ENCODE assay signal across 1 cellular context in the genomic region with DNA sequence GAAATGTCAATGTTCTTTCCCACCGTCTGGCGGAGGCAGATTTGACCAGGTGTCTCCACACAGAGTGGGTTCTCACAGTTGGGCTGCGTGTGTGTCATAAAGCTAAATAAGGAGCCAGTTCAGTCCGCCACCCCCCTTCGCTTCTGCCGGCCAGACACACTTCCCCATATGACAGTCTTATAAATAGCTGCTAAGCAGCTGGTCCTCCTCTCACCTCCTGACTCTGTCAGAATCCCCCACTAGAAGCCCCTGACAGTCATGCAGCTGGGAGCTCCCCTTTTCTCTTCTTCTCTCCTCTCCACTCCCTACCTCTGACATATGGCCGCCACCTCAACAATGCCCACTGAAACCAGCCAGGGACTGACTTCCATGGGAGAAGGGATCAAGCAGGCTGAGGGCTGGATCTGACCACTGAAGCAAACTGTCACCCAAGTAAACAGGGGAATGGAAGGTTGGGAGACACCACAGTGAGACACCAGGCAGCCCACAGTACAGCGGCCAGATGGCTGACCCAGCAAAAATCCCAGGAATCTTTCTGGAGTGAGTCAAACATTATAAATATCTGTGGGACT.
TF ChIP-seq lines count a peak whose summit lies in the region.

No MANE protein-coding gene starts in this region.

TF ChIP-seq in GM12878, 131 proteins besides CTCF, POLR2A, EP300 and RAD21 (continued from another document and continues in another):
- TF ChIP-seq REST (IDR thresholded peaks at IDR 0.05; ENCODE audit: low read depth, low read length) (no peak), SUPT20H (IDR thresholded peaks at IDR 0.05; ENCODE audit: borderline replicate concordance, control insufficient read depth, low read depth, low read length) (no peak), GATAD2B (conservative IDR thresholded peaks at IDR 0.05; ENCODE audit: low read depth) (peak; percentile 93; the same call in 1 of the 2 replicates), STAT3 (IDR thresholded peaks at IDR 0.05; ENCODE audit: low read depth, low read length) (no peak), TAF1 (IDR thresholded peaks at IDR 0.05; ENCODE audit: borderline replicate concordance, low read depth, low read length) (peak; percentile 30; the same call in 1 of the 2 replicates), SMARCA5 (IDR thresholded peaks at IDR 0.05) (no peak), EGR1 (IDR thresholded peaks at IDR 0.05; ENCODE audit: borderline replicate concordance in 1 of 2, low read depth in 2 of 2, low read length in 2 of 2) (no peak), SREBF2 (IDR thresholded peaks at IDR 0.05; ENCODE audit: low read length) (no peak), ESRRA (IDR thresholded peaks at IDR 0.05; ENCODE audit: low read length) (no peak), SUZ12 (IDR thresholded peaks at IDR 0.05; ENCODE audit: unreplicated experiment) (no peak), PAX5 (IDR thresholded peaks at IDR 0.05; ENCODE audit: borderline replicate concordance, low read depth, low read length) (peak; percentile 80; the same call in 1 of the 2 replicates), NR2F1 (conservative IDR thresholded peaks at IDR 0.05) (peak; percentile 83), ASH2L (IDR thresholded peaks at IDR 0.05; ENCODE audit: borderline replicate concordance, low read depth) (no peak), ATF7 (IDR thresholded peaks at IDR 0.05; ENCODE audit: low read depth) (peak; percentile 89), FOXK2 (IDR thresholded peaks at IDR 0.05) (no peak), SMC3 (IDR thresholded peaks at IDR 0.05; ENCODE audit: borderline replicate concordance, low read length) (no peak), BACH1 (IDR thresholded peaks at IDR 0.05; ENCODE audit: borderline replicate concordance) (peak; percentile 15; the same call in 1 of the 2 replicates), RUNX3 (IDR thresholded peaks at IDR 0.05; ENCODE audit: low read length) (peak; percentile 57), NKRF (conservative IDR thresholded peaks at IDR 0.05) (0 out of 2 replicates have a peak, but pooled peaks have one; percentile 49), ATF3 (IDR thresholded peaks at IDR 0.05; ENCODE audit: borderline replicate concordance, extremely low read depth, low read depth, low read length) (no peak), USF1 (IDR thresholded peaks at IDR 0.05; ENCODE audit: borderline replicate concordance, extremely low read length, insufficient read depth, low read depth, low read length) (no peak), NR2C1 (IDR thresholded peaks at IDR 0.05) (no peak), ZNF687 (IDR thresholded peaks at IDR 0.05) (0 out of 2 replicates have a peak, but pooled peaks have one; percentile 57), SP1 (IDR thresholded peaks at IDR 0.05; ENCODE audit: low read depth, low read length) (peak; percentile 67), MYC (IDR thresholded peaks at IDR 0.05; ENCODE audit: insufficient read depth, insufficient read length, insufficient replicate concordance, low read length, severe bottlenecking) (no peak), RAD51 (IDR thresholded peaks at IDR 0.05) (peak; percentile 74), TCF7 (IDR thresholded peaks at IDR 0.05; ENCODE audit: borderline replicate concordance) (no peak), SKIL (IDR thresholded peaks at IDR 0.05; ENCODE audit: low read depth, poor library complexity, severe bottlenecking) (peak; percentile 98), HDAC2 (IDR thresholded peaks at IDR 0.05) (no peak), RBBP5 (conservative IDR thresholded peaks at IDR 0.05) (no peak), MEF2A (IDR thresholded peaks at IDR 0.05; ENCODE audit: insufficient read depth, low read depth, low read length) (peak; percentile 99), POU2F2 (IDR thresholded peaks at IDR 0.05; ENCODE audit: borderline replicate concordance, low read depth, low read length) (peak; percentile 81; the same call in 1 of the 3 replicates), NFIC (IDR thresholded peaks at IDR 0.05; ENCODE audit: low read depth, low read length) (peak; percentile 74), ZSCAN29 (IDR thresholded peaks at IDR 0.05) (no peak), BMI1 (IDR thresholded peaks at IDR 0.05; ENCODE audit: borderline replicate concordance) (peak; percentile 71; the same call in 1 of the 2 replicates), NFXL1 (IDR thresholded peaks at IDR 0.05; ENCODE audit: borderline replicate concordance) (no peak), ATF2 (IDR thresholded peaks at IDR 0.05; ENCODE audit: low read length) (peak; percentile 86), ZBTB33 (IDR thresholded peaks at IDR 0.05) (no peak)
- TF ChIP-seq, protein P1, sequence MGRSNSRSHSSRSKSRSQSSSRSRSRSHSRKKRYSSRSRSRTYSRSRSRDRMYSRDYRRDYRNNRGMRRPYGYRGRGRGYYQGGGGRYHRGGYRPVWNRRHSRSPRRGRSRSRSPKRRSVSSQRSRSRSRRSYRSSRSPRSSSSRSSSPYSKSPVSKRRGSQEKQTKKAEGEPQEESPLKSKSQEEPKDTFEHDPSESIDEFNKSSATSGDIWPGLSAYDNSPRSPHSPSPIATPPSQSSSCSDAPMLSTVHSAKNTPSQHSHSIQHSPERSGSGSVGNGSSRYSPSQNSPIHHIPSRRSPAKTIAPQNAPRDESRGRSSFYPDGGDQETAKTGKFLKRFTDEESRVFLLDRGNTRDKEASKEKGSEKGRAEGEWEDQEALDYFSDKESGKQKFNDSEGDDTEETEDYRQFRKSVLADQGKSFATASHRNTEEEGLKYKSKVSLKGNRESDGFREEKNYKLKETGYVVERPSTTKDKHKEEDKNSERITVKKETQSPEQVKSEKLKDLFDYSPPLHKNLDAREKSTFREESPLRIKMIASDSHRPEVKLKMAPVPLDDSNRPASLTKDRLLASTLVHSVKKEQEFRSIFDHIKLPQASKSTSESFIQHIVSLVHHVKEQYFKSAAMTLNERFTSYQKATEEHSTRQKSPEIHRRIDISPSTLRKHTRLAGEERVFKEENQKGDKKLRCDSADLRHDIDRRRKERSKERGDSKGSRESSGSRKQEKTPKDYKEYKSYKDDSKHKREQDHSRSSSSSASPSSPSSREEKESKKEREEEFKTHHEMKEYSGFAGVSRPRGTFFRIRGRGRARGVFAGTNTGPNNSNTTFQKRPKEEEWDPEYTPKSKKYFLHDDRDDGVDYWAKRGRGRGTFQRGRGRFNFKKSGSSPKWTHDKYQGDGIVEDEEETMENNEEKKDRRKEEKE (IDR thresholded peaks at IDR 0.05) = no peak
